Comparison of ENCODE assay signal across 1 cellular context in genomic region chr7:89023902-89024301, GRCh38.
TF ChIP-seq lines count a peak whose summit lies in the region.

No MANE protein-coding gene starts in this region.

TF ChIP-seq in GM23338, 12 proteins besides CTCF, POLR2A, EP300 and RAD21 (continued from another document):
- no peak for TF ChIP-seq REST (IDR thresholded peaks at IDR 0.05; ENCODE audit: unreplicated experiment)
- no peak for TF ChIP-seq STAT1 (IDR thresholded peaks at IDR 0.05; ENCODE audit: unreplicated experiment)
- TF ChIP-seq POLR2AphosphoS5 (IDR thresholded peaks at IDR 0.05; ENCODE audit: low read depth), result no peak
- no peak for TF ChIP-seq EZH2 (IDR thresholded peaks at IDR 0.05; ENCODE audit: low read depth, unreplicated experiment)
- TF ChIP-seq ETS1 (IDR thresholded peaks at IDR 0.05), result no peak
- TF ChIP-seq CREB1 (CRISPR knock-in tag; IDR thresholded peaks at IDR 0.05; ENCODE audit: low read depth), result no peak
- no peak for TF ChIP-seq NANOG (IDR thresholded peaks at IDR 0.05; ENCODE audit: borderline replicate concordance)
- TF ChIP-seq JUNB (IDR thresholded peaks at IDR 0.05; ENCODE audit: unreplicated experiment), result no peak
TF ChIP-seq in GM23338: peak in this region for 0.
